13 cellular contexts compared by ENCODE assay signal in genomic region chr11:126514061-126514713, GRCh38.
"Had no signal": no experiment of that assay in that cellular context is flagged by ENCODE, and none has a peak within 500 bp of the region (broad histone marks: within the 10 kb centered on the region; RNA-seq: fewer than 3 reads in every experiment).

No MANE protein-coding gene starts in this region.

- H3K36me3 ChIP-seq: gastroesophageal sphincter, lower lobe of right lung, transverse colon had no signal

- H3K9me3 ChIP-seq: gastroesophageal sphincter, lower lobe of right lung, transverse colon had no signal

- ATAC-seq: gastroesophageal sphincter, left cardiac atrium, lower lobe of right lung had no signal

- H3K36me3 Mint-ChIP-seq: mesothelial cell of epicardium had no signal

- H3K27ac Mint-ChIP-seq: activated T-helper 1 cell treated with anti-CD3 and anti-CD28 coated beads, Interleukin-12 subunit alpha, Interleukin-12 subunit beta, Interleukin-2, Interleukin-4 antibody, amounts not matched to agents 30 ng/mL and 10 ng/mL and 1 ng/mL, durations not matched to agents 14 hours and 24 hours and 36 hours; mesothelial cell of epicardium had no signal

- H3K4me3 ChIP-seq: gastroesophageal sphincter, lower lobe of right lung, transverse colon had no signal

- H3K4me3 Mint-ChIP-seq: activated T-helper 1 cell treated with anti-CD3 and anti-CD28 coated beads, Interleukin-12 subunit alpha, Interleukin-12 subunit beta, Interleukin-2, Interleukin-4 antibody, amounts not matched to agents 30 ng/mL and 10 ng/mL and 1 ng/mL, durations not matched to agents 14 hours and 24 hours and 36 hours; mesothelial cell of epicardium; nephron progenitor cell had no signal

- H3K4me1 ChIP-seq: gastroesophageal sphincter, lower lobe of right lung, transverse colon had no signal

- H3K9me3 Mint-ChIP-seq: activated T-helper 1 cell treated with anti-CD3 and anti-CD28 coated beads, Interleukin-12 subunit alpha, Interleukin-12 subunit beta, Interleukin-2, Interleukin-4 antibody, amounts not matched to agents 30 ng/mL and 10 ng/mL and 1 ng/mL, durations not matched to agents 14 hours and 24 hours and 36 hours; mesothelial cell of epicardium; nephron progenitor cell had no signal

- DNase-seq: activated CD4-positive, CD25-positive, alpha-beta regulatory T cell treated with anti-CD3 and anti-CD28 coated beads, Interleukin-2, amount 50 U/mL, for 72 hours; activated naive CD4-positive, alpha-beta T cell treated with Interleukin-2 at 50 U/mL for 16 hours; effector CD8-positive, alpha-beta T cell; left cardiac atrium; lower lobe of right lung; nephron progenitor cell; stimulated activated CD4-positive, alpha-beta T cell treated with anti-CD3 and anti-CD28 coated beads, Interleukin-15, amount 100 ng/mL, for 24 hours; stimulated activated CD4-positive, alpha-beta T cell treated with anti-CD3 and anti-CD28 coated beads, Interleukin-4, amount 100 ng/mL, for 24 hours; stimulated activated naive CD4-positive, alpha-beta T cell treated with Interleukin-2 at 50 U/mL for 16 hours; transverse colon had no signal

- H3K4me1 Mint-ChIP-seq: mesothelial cell of epicardium had no signal

- H3K27ac ChIP-seq: gastroesophageal sphincter, lower lobe of right lung, transverse colon had no signal
